15 cellular contexts compared by ENCODE assay signal in genomic region chr1:236407059-236407458, GRCh38. TPM values are rescaled to one million over a fixed set of nuclear protein-coding genes. Genes with fewer than 3 reads are reported as not detected.
"Had no signal": no experiment of that assay in that cellular context is flagged by ENCODE, and none has a peak within 500 bp of the region (broad histone marks: within the 10 kb centered on the region; RNA-seq: fewer than 3 reads in every experiment).

No MANE protein-coding gene starts in this region.

- H3K4me1 Mint-ChIP-seq: naive thymus-derived CD8-positive, alpha-beta T cell had no signal

- DNase-seq: dermis blood vessel endothelial cell; endodermal cell; foreskin melanocyte; heart left ventricle; hippocampal formation; kidney glomerular epithelial cell; mammary epithelial cell; mucosa of descending colon; naive thymus-derived CD8-positive, alpha-beta T cell; posterior cingulate gyrus; small intestine; stimulated activated CD4-positive, alpha-beta T cell treated with anti-CD3 and anti-CD28 coated beads, Interleukin-12 subunit alpha, Interleukin-12 subunit beta, amount 100 ng/mL, for 4 hours; stimulated activated naive CD4-positive, alpha-beta T cell; tibial artery had no signal

- H3K4me3 Mint-ChIP-seq: endodermal cell; naive thymus-derived CD8-positive, alpha-beta T cell had no signal

- H3K9me3 Mint-ChIP-seq: endodermal cell; naive thymus-derived CD8-positive, alpha-beta T cell had no signal

- ATAC-seq: heart left ventricle; mucosa of descending colon; naive thymus-derived CD8-positive, alpha-beta T cell had no signal

- H3K27ac Mint-ChIP-seq: endodermal cell had no signal

- H3K36me3 Mint-ChIP-seq: naive thymus-derived CD8-positive, alpha-beta T cell had no signal

RNA-seq across cellular contexts. Expression of gene EDARADD, which starts 13.0 kb away (rescaled TPM):
- total RNA-seq: dermis blood vessel endothelial cell, pulmonary artery endothelial cell had no signal
